Comparison of ENCODE assay signal across 14 cellular contexts in genomic region chr1:47592296-47592975, GRCh38.
DNase-seq lines count a peak whose midpoint lies in the region; ATAC-seq and TF ChIP-seq lines count a peak whose summit lies in the region.
"Had no signal": no experiment of that assay in that cellular context is flagged by ENCODE, and none has a peak within 500 bp of the region (broad histone marks: within the 10 kb centered on the region; RNA-seq: fewer than 3 reads in every experiment).

No MANE protein-coding gene starts in this region.

- ATAC-seq in activated CD8-positive, alpha-beta memory T cell treated with anti-CD3 and anti-CD28 coated beads, Interleukin-2, amount 10 ng/mL, durations not matched to agents 7 days and 5 days = no peak

- no peaks in the 10 kb centered on the region for H3K36me3 Mint-ChIP-seq in activated CD8-positive, alpha-beta memory T cell treated with anti-CD3 and anti-CD28 coated beads, Interleukin-2, amount 10 ng/mL, durations not matched to agents 7 days and 5 days
- no peaks in the 10 kb centered on the region for H3K36me3 Mint-ChIP-seq in T-helper 2 cell treated with Interferon-gamma antibody and Interleukin-4, amounts not matched to agents 5 μg/mL and 100 μg/mL, for 36 hours (ENCODE audit: low read depth)

- CTCF ChIA-PET in activated CD8-positive, alpha-beta memory T cell treated with anti-CD3 and anti-CD28 coated beads, Interleukin-2, amount 10 ng/mL, durations not matched to agents 7 days and 5 days (lab: Charles Lee) = no interaction called here

- no peaks in the 10 kb centered on the region for H3K9me2 ChIP-seq in hepatocyte (replicated peaks; ENCODE audit: insufficient read depth)

- no peak for TF ChIP-seq CTCF in hepatocyte (IDR thresholded peaks at IDR 0.05; ENCODE audit: poor library complexity)
- no peak for TF ChIP-seq CTCF in suprapubic skin (IDR thresholded peaks at IDR 0.05)

- DNase-seq in activated CD8-positive, alpha-beta memory T cell treated with anti-CD3 and anti-CD28 coated beads, Interleukin-2, amount 10 ng/mL, durations not matched to agents 7 days and 5 days = peak; percentile 11
- DNase-seq in activated CD8-positive, alpha-beta memory T cell treated with anti-CD3 and anti-CD28 coated beads, Interleukin-2, amount 50 U/mL, for 48 hours = no peak
- DNase-seq in NCI-H510A (lab: John Stamatoyannopoulos, UW) = peak; percentile 69
- no peak for DNase-seq in hepatocyte (ENCODE audit: low spot score)
- DNase-seq in suprapubic skin (ENCODE audit: low spot score in 2 of 2) = peak in 1 of 2 donors; percentile 69
- DNase-seq in T-helper 2 cell treated with Interferon-gamma antibody and Interleukin-4, amounts not matched to agents 5 μg/mL and 100 μg/mL, for 36 hours (ENCODE audit: low spot score) = no peak
- DNase-seq in stimulated activated CD4-positive, alpha-beta T cell treated with anti-CD3 and anti-CD28 coated beads, Interleukin-4, amount 100 ng/mL, for 4 hours = no peak
- DNase-seq in stimulated activated naive CD4-positive, alpha-beta T cell (lab: John Stamatoyannopoulos, UW) = no peak
- DNase-seq: activated CD4-positive, alpha-beta T cell treated with anti-CD3 and anti-CD28 coated beads for 48 hours; HCEC 1CT; MG63; thyroid gland had no signal

- no peaks in the 10 kb centered on the region for H4K20me1 ChIP-seq in hepatocyte (ENCODE audit: insufficient read depth, poor library complexity, severe bottlenecking)

- H3K79me2 ChIP-seq in hepatocyte = no peaks in the 10 kb centered on the region

- H2AFZ ChIP-seq in hepatocyte = peak overlapping the region; percentile 47

- H3K27ac Mint-ChIP-seq in activated CD8-positive, alpha-beta memory T cell treated with anti-CD3 and anti-CD28 coated beads, Interleukin-2, amount 10 ng/mL, durations not matched to agents 7 days and 5 days = no peak overlapping the region
- H3K27ac Mint-ChIP-seq in T-helper 2 cell treated with Interferon-gamma antibody and Interleukin-4, amounts not matched to agents 5 μg/mL and 100 μg/mL, for 36 hours = no peak overlapping the region
- H3K27ac Mint-ChIP-seq: dendritic cell treated with granulocyte-macrophage colony-stimulating factor and Interleukin-4, amounts not matched to agents 40 ng/mL and 50 ng/mL, for 4 days; T-helper 1 cell treated with Interleukin-12 subunit alpha and Interleukin-12 subunit beta and Interleukin-4 antibody, amounts not matched to agents 30 μg/mL and 1 μg/mL, for 36 hours had no signal

- TF ChIP-seq POLR2A in suprapubic skin (IDR thresholded peaks at IDR 0.05) = no peak

- H3K4me3 ChIP-seq in hepatocyte = no peak overlapping the region
- peak overlapping the region; percentile 23 for H3K4me3 ChIP-seq in suprapubic skin
- H3K4me3 ChIP-seq: MG63, thyroid gland had no signal

- no peaks in the 10 kb centered on the region for H3K9me3 Mint-ChIP-seq in activated CD8-positive, alpha-beta memory T cell treated with anti-CD3 and anti-CD28 coated beads, Interleukin-2, amount 10 ng/mL, durations not matched to agents 7 days and 5 days (ENCODE audit: low read depth)
- H3K9me3 Mint-ChIP-seq in T-helper 2 cell treated with Interferon-gamma antibody and Interleukin-4, amounts not matched to agents 5 μg/mL and 100 μg/mL, for 36 hours = no peaks in the 10 kb centered on the region
- H3K9me3 Mint-ChIP-seq: dendritic cell treated with granulocyte-macrophage colony-stimulating factor and Interleukin-4, amounts not matched to agents 40 ng/mL and 50 ng/mL, for 4 days; T-helper 1 cell treated with Interleukin-12 subunit alpha and Interleukin-12 subunit beta and Interleukin-4 antibody, amounts not matched to agents 30 μg/mL and 1 μg/mL, for 36 hours had no signal

- no peaks in the 10 kb centered on the region for H3K4me1 Mint-ChIP-seq in activated CD8-positive, alpha-beta memory T cell treated with anti-CD3 and anti-CD28 coated beads, Interleukin-2, amount 10 ng/mL, durations not matched to agents 7 days and 5 days
- no peaks in the 10 kb centered on the region for H3K4me1 Mint-ChIP-seq in T-helper 2 cell treated with Interferon-gamma antibody and Interleukin-4, amounts not matched to agents 5 μg/mL and 100 μg/mL, for 36 hours (ENCODE audit: low read depth)

- H3K9me3 ChIP-seq in hepatocyte (ENCODE audit: low read depth) (no peaks in the 10 kb centered on the region), suprapubic skin (no peaks in the 10 kb centered on the region)
- H3K9me3 ChIP-seq: MG63, thyroid gland had no signal

- H3K4me2 ChIP-seq in hepatocyte = peak overlapping the region; percentile 82

- no peak for TF ChIP-seq EP300 in suprapubic skin (IDR thresholded peaks at IDR 0.05)

- no peaks in the 10 kb centered on the region for H3K36me3 ChIP-seq in hepatocyte (replicated peaks; ENCODE audit: insufficient read depth, low read depth)
- no peaks in the 10 kb centered on the region for H3K36me3 ChIP-seq in suprapubic skin
- H3K36me3 ChIP-seq: MG63, thyroid gland had no signal

- 76% methylated on average over 15 of the region's 15 CpGs for WGBS in hepatocyte (ENCODE audit: low lambda C conversion rate, missing lambda C conversion rate)
- WGBS in suprapubic skin = 81% methylated on average over 5 of the region's 15 CpGs

- peaks cover 46% of the 10 kb centered on the region for H3K27me3 ChIP-seq in hepatocyte
- peaks cover 42% of the 10 kb centered on the region for H3K27me3 ChIP-seq in suprapubic skin
- H3K27me3 ChIP-seq: MG63, thyroid gland had no signal

- peaks cover 16% of the 10 kb centered on the region for H3K27me3 Mint-ChIP-seq in activated CD8-positive, alpha-beta memory T cell treated with anti-CD3 and anti-CD28 coated beads, Interleukin-2, amount 10 ng/mL, durations not matched to agents 7 days and 5 days
- H3K27me3 Mint-ChIP-seq in T-helper 2 cell treated with Interferon-gamma antibody and Interleukin-4, amounts not matched to agents 5 μg/mL and 100 μg/mL, for 36 hours (ENCODE audit: low read depth) = peaks cover 15% of the 10 kb centered on the region

- peaks cover 10% of the 10 kb centered on the region for H3K4me1 ChIP-seq in hepatocyte (ENCODE audit: insufficient read depth)
- H3K4me1 ChIP-seq in suprapubic skin = peaks cover 8% of the 10 kb centered on the region

- peak overlapping the region; percentile 16 for H3K27ac ChIP-seq in hepatocyte
- no peak overlapping the region for H3K27ac ChIP-seq in suprapubic skin
- H3K27ac ChIP-seq: thyroid gland had no signal

- no peak overlapping the region for H3K4me3 Mint-ChIP-seq in activated CD8-positive, alpha-beta memory T cell treated with anti-CD3 and anti-CD28 coated beads, Interleukin-2, amount 10 ng/mL, durations not matched to agents 7 days and 5 days
- no peak overlapping the region for H3K4me3 Mint-ChIP-seq in T-helper 2 cell treated with Interferon-gamma antibody and Interleukin-4, amounts not matched to agents 5 μg/mL and 100 μg/mL, for 36 hours
- H3K4me3 Mint-ChIP-seq: dendritic cell treated with granulocyte-macrophage colony-stimulating factor and Interleukin-4, amounts not matched to agents 40 ng/mL and 50 ng/mL, for 4 days; T-helper 1 cell treated with Interleukin-12 subunit alpha and Interleukin-12 subunit beta and Interleukin-4 antibody, amounts not matched to agents 30 μg/mL and 1 μg/mL, for 36 hours had no signal

Comparison
In these comparisons a context has a peak if more than half of its experiments do, and no peak if none do; other contexts are left out.
1. DNase-seq: peak in activated CD8-positive, alpha-beta memory T cell treated with anti-CD3 and anti-CD28 coated beads, Interleukin-2, amount 10 ng/mL, durations not matched to agents 7 days and 5 days (single experiment) and NCI-H510A (single experiment); none in activated CD8-positive, alpha-beta memory T cell treated with anti-CD3 and anti-CD28 coated beads, Interleukin-2, amount 50 U/mL, for 48 hours (single experiment), hepatocyte (single experiment), T-helper 2 cell treated with Interferon-gamma antibody and Interleukin-4, amounts not matched to agents 5 μg/mL and 100 μg/mL, for 36 hours (single experiment), stimulated activated CD4-positive, alpha-beta T cell treated with anti-CD3 and anti-CD28 coated beads, Interleukin-4, amount 100 ng/mL, for 4 hours (0 of 2) and stimulated activated naive CD4-positive, alpha-beta T cell (0 of 6).